28 cellular contexts compared by ENCODE assay signal in the genomic region with DNA sequence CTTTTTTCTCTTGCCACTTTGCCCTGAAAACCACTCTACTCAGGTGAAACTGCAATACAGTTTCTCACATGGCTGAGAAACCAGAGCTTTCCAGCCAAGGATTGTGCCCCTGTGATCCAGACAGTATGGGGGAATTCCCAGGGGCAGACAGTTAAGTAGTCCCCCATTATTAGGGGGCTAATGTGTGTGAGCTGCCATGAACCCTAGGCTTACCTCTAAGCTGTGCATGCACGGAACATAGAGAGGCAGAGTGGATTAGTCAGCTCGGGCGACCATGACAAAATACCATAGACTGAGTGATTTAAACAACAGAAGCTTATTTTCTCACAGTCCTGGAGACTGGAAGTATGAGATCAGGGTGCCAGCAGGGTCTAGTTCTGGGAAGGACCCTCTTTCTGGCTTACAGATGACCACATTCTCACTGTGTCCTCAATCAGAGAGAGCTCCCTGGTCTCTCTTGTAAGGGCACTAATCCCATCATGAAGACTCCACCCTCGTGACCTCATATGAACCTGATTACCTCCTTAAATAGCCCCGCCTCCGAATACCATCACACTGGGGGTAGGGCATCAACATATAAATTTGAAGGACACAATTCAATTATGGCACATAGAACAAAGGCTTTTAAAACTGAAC.
"Had no signal": no experiment of that assay in that cellular context is flagged by ENCODE, and none has a peak within 500 bp of the region (broad histone marks: within the 10 kb centered on the region; RNA-seq: fewer than 3 reads in every experiment).

No MANE protein-coding gene starts in this region.

- H3K36me3 ChIP-seq: left lung, lower lobe of right lung, ovary, prostate gland, sigmoid colon, suprapubic skin, thoracic aorta, uterus had no signal

- H3K4me1 ChIP-seq: left lung, lower lobe of right lung, prostate gland, sigmoid colon, spleen, suprapubic skin, tibial artery, uterus had no signal

- DNase-seq: hippocampal formation; kidney; left colon; left lung; lower lobe of right lung; mammary epithelial cell; mesenchymal stem cell; naive B cell; nucleus accumbens; ovary; retina; right cardiac atrium; sigmoid colon; small intestine; stimulated activated CD4-positive, alpha-beta T cell treated with anti-CD3 and anti-CD28 coated beads, Interleukin-4, amount 100 ng/mL, for 24 hours; stimulated activated naive CD4-positive, alpha-beta T cell; tibial artery; trophoblast cell; uterus had no signal

- H3K4me3 ChIP-seq: left lung, lower lobe of right lung, ovary, prostate gland, sigmoid colon, spleen, suprapubic skin, thoracic aorta, tibial artery, uterus had no signal

- H3K27ac Mint-ChIP-seq: mesothelial cell of epicardium; nephron; stimulated activated naive CD8-positive, alpha-beta T cell treated with anti-CD3 and anti-CD28 coated beads, Interleukin-15, Interleukin-2, amounts not matched to agents 100 ng/mL and 50 ng/mL, for 24 hours had no signal

- H3K9me3 ChIP-seq: ovary, prostate gland had no signal

- H3K27ac ChIP-seq: left lung, lower lobe of right lung, ovary, prostate gland, sigmoid colon, spleen, suprapubic skin, thoracic aorta, tibial artery, uterus had no signal

- H3K4me3 Mint-ChIP-seq: mesothelial cell of epicardium; naive B cell; nephron; neural crest cell; stimulated activated effector memory CD8-positive, alpha-beta T cell treated with anti-CD3 and anti-CD28 coated beads, Interleukin-12 subunit alpha, Interleukin-12 subunit beta, amount 100 ng/mL, for 72 hours; stimulated activated naive CD8-positive, alpha-beta T cell treated with anti-CD3 and anti-CD28 coated beads, Interleukin-15, Interleukin-2, amounts not matched to agents 100 ng/mL and 50 ng/mL, for 24 hours had no signal

- H3K27me3 ChIP-seq: left lung, ovary, sigmoid colon, spleen, suprapubic skin, tibial artery, uterus had no signal

- H3K27me3 Mint-ChIP-seq: naive B cell; stimulated activated naive CD8-positive, alpha-beta T cell treated with anti-CD3 and anti-CD28 coated beads, Interleukin-15, Interleukin-2, amounts not matched to agents 100 ng/mL and 50 ng/mL, for 24 hours had no signal

- H3K4me1 Mint-ChIP-seq: mesothelial cell of epicardium, neural crest cell had no signal

- ATAC-seq: left colon; left lung; lower lobe of right lung; right cardiac atrium; stimulated activated effector memory CD8-positive, alpha-beta T cell treated with anti-CD3 and anti-CD28 coated beads, Interleukin-12 subunit alpha, Interleukin-12 subunit beta, amount 100 ng/mL, for 72 hours had no signal

- FAIRE-seq: kidney, small intestine had no signal
